In the genomic region with DNA sequence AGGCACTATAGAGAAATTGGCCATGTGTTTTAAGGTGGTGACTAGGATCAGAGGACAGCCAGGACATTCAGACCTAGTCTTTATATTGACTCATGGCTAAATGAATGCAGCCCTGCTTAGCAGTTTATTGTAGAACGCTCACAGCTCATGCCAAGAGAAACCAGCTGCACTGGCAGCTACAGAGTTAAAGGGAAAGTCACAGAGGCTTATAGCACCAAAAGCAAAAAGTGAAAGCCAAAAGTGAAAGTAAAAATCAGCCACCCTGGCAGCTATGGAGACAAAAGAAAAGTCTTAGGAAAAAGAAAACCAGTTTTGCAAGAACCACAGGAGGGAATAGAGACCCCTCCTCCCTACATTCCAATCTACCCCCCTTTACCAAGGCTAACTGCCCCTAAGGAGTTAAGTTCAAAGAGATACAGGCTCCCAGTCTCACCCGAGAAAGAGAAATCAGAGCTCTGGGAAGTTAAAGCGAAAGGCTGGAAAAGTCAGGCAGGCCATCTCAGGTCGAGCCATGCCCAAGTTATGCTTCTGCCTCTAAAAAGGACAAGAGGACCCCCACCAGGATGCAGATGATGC, we compare ENCODE assay signal across 8 cellular contexts.
DNase-seq lines count a peak whose midpoint lies in the region; ATAC-seq and TF ChIP-seq lines count a peak whose summit lies in the region.

No MANE protein-coding gene starts in this region.

- H4K20me1 ChIP-seq in osteoblast (ENCODE audit: insufficient read depth, low read length) = no peaks in the 10 kb centered on the region

- DNase-seq in activated T-cell treated with anti-CD3 and anti-CD28 coated beads, Interleukin-2, amount 50 U/mL, for 72 hours = no peak
- DNase-seq in activated T-cell treated with anti-CD3 and anti-CD28 coated beads, Interleukin-2, amount 50 U/mL, for 48 hours = no peak
- DNase-seq in fibroblast of peridontal ligament (ENCODE audit: extremely low read depth) (peak; percentile 55), osteoblast (ENCODE audit: insufficient read length, low spot score, missing footprints) (peak; percentile 88), GM10248 (ENCODE audit: extremely low spot score) (no peak), NCI-H1694 (lab: John Stamatoyannopoulos, UW) (no peak), GM13977 (ENCODE audit: low spot score) (no peak)

- no peaks in the 10 kb centered on the region for H3K9me3 ChIP-seq in osteoblast (ENCODE audit: low read depth, low read length)

- H3K27ac ChIP-seq in osteoblast (ENCODE audit: low read depth, low read length) = peak overlapping the region; percentile 25

- peaks cover 5% of the 10 kb centered on the region for H3K4me1 ChIP-seq in osteoblast (ENCODE audit: insufficient read depth, low read length)

- peaks cover 0 to 4% of the 10 kb centered on the region in 2 donors for H3K36me3 Mint-ChIP-seq in activated T-cell treated with anti-CD3 and anti-CD28 coated beads, Interleukin-2, amount 50 U/mL, for 72 hours (ENCODE audit: insufficient read depth in 2 of 2)
- no peaks in the 10 kb centered on the region for H3K36me3 Mint-ChIP-seq in T-helper 1 cell treated with Interleukin-12 subunit alpha and Interleukin-12 subunit beta and Interleukin-4 antibody, amounts not matched to agents 30 μg/mL and 1 μg/mL, for 36 hours (ENCODE audit: low read depth)

- no peaks in the 10 kb centered on the region for H3K36me3 ChIP-seq in osteoblast (ENCODE audit: insufficient read depth, low read length)

- peak overlapping the region; percentile 90 for H3K4me2 ChIP-seq in osteoblast (ENCODE audit: insufficient read depth, low read length)

- ATAC-seq in activated T-cell treated with anti-CD3 and anti-CD28 coated beads, Interleukin-2, amount 50 U/mL, for 72 hours (replicated peaks in 1 of 2) = peak; percentile 36 to 54

- no peaks in the 10 kb centered on the region for H3K27me3 ChIP-seq in osteoblast (ENCODE audit: insufficient read depth, low read length)

- no peaks in the 10 kb centered on the region for H3K79me2 ChIP-seq in osteoblast (ENCODE audit: insufficient read depth, low read length)

- H3K4me1 Mint-ChIP-seq in activated T-cell treated with anti-CD3 and anti-CD28 coated beads, Interleukin-2, amount 50 U/mL, for 72 hours (ENCODE audit: low read depth) = peaks cover 26% of the 10 kb centered on the region
- H3K4me1 Mint-ChIP-seq in T-helper 1 cell treated with Interleukin-12 subunit alpha and Interleukin-12 subunit beta and Interleukin-4 antibody, amounts not matched to agents 30 μg/mL and 1 μg/mL, for 36 hours (ENCODE audit: low read depth) = peaks cover 11% of the 10 kb centered on the region

- POLR2A ChIA-PET in GM10248 (lab: Yijun Ruan, JAX) = no interaction called here

- no peak for TF ChIP-seq CTCF in osteoblast (IDR thresholded peaks at IDR 0.05; ENCODE audit: extremely low read depth, low read depth, low read length)
- no peak for TF ChIP-seq CTCF in GM10248 (IDR thresholded peaks at IDR 0.05; ENCODE audit: control extremely low read depth, extremely low read depth, low read depth, missing control alignments)
- TF ChIP-seq CTCF in GM13977 (IDR thresholded peaks at IDR 0.05; ENCODE audit: extremely low read depth, insufficient read depth, missing control alignments) = no peak

- in situ Hi-C loops in GM13977 (cut with MboI; ENCODE audit: low pct_unique_long_range_greater_than_20kb, low sequenced_read_pairs, unreplicated experiment) = no loop called here

- H2AFZ ChIP-seq in osteoblast (ENCODE audit: low read length) = peak overlapping the region; percentile 92

- CTCF ChIA-PET in GM10248 (lab: Yijun Ruan, JAX) = no interaction called here

- H3K27ac Mint-ChIP-seq in activated T-cell treated with anti-CD3 and anti-CD28 coated beads, Interleukin-2, amount 50 U/mL, for 72 hours = peak overlapping the region; percentile 42
- no peak overlapping the region for H3K27ac Mint-ChIP-seq in T-helper 1 cell treated with Interleukin-12 subunit alpha and Interleukin-12 subunit beta and Interleukin-4 antibody, amounts not matched to agents 30 μg/mL and 1 μg/mL, for 36 hours

- H3K9me3 Mint-ChIP-seq in activated T-cell treated with anti-CD3 and anti-CD28 coated beads, Interleukin-2, amount 50 U/mL, for 72 hours = no peaks in the 10 kb centered on the region
- peaks cover 48% of the 10 kb centered on the region for H3K9me3 Mint-ChIP-seq in T-helper 1 cell treated with Interleukin-12 subunit alpha and Interleukin-12 subunit beta and Interleukin-4 antibody, amounts not matched to agents 30 μg/mL and 1 μg/mL, for 36 hours

- peak overlapping the region; percentile 71 for H3K4me3 ChIP-seq in osteoblast (ENCODE audit: insufficient read depth, low read length)

- peak overlapping the region; percentile 89 to 94 for H3K4me3 Mint-ChIP-seq in activated T-cell treated with anti-CD3 and anti-CD28 coated beads, Interleukin-2, amount 50 U/mL, for 72 hours
- peak overlapping the region; percentile 74 for H3K4me3 Mint-ChIP-seq in T-helper 1 cell treated with Interleukin-12 subunit alpha and Interleukin-12 subunit beta and Interleukin-4 antibody, amounts not matched to agents 30 μg/mL and 1 μg/mL, for 36 hours

- H3K27me3 Mint-ChIP-seq in activated T-cell treated with anti-CD3 and anti-CD28 coated beads, Interleukin-2, amount 50 U/mL, for 72 hours (ENCODE audit: low read depth) = no peaks in the 10 kb centered on the region
- H3K27me3 Mint-ChIP-seq in T-helper 1 cell treated with Interleukin-12 subunit alpha and Interleukin-12 subunit beta and Interleukin-4 antibody, amounts not matched to agents 30 μg/mL and 1 μg/mL, for 36 hours (ENCODE audit: low read depth) = no peaks in the 10 kb centered on the region

Comparison
In these comparisons a context has a peak if more than half of its experiments do, and no peak if none do; other contexts are left out.
1. DNase-seq: peak in fibroblast of peridontal ligament (single experiment) and osteoblast (single experiment); none in activated T-cell treated with anti-CD3 and anti-CD28 coated beads, Interleukin-2, amount 50 U/mL, for 72 hours (0 of 2), activated T-cell treated with anti-CD3 and anti-CD28 coated beads, Interleukin-2, amount 50 U/mL, for 48 hours (0 of 2), GM10248 (single experiment), NCI-H1694 (single experiment) and GM13977 (single experiment).